Comparison of ENCODE assay signal across 24 cellular contexts in genomic region chr13:26509491-26509890, GRCh38. TPM values are rescaled to one million over a fixed set of nuclear protein-coding genes. Genes with fewer than 3 reads are reported as not detected.
"Had no signal": no experiment of that assay in that cellular context is flagged by ENCODE, and none has a peak within 500 bp of the region (broad histone marks: within the 10 kb centered on the region; RNA-seq: fewer than 3 reads in every experiment).

No MANE protein-coding gene starts in this region.

- H3K4me3 Mint-ChIP-seq: activated CD4-positive, alpha-beta memory T cell treated with anti-CD3 and anti-CD28 coated beads, Interleukin-2, amount 10 ng/mL, durations not matched to agents 7 days and 5 days; activated naive CD4-positive, alpha-beta T cell treated with anti-CD3 and anti-CD28 coated beads for 36 hours; activated naive CD8-positive, alpha-beta T cell treated with anti-CD3 and anti-CD28 coated beads, Interleukin-2, amount 10 ng/mL, durations not matched to agents 7 days and 5 days; activated T-cell treated with anti-CD3 and anti-CD28 coated beads, Interleukin-2, amount 50 U/mL, for 72 hours; natural killer cell; stimulated activated naive CD8-positive, alpha-beta T cell treated with anti-CD3 and anti-CD28 coated beads, Interleukin-15, amount 100 ng/mL, for 72 hours had no signal

- H3K4me3 ChIP-seq: coronary artery, esophagus squamous epithelium, heart right ventricle, lower lobe of right lung, pancreas, psoas muscle, right atrium auricular region, suprapubic skin, tibial nerve had no signal

- H3K36me3 Mint-ChIP-seq: activated naive CD8-positive, alpha-beta T cell treated with anti-CD3 and anti-CD28 coated beads, Interleukin-2, amount 10 ng/mL, durations not matched to agents 7 days and 5 days; natural killer cell had no signal

- FAIRE-seq: pancreas, urothelium cell line had no signal

- H3K4me1 ChIP-seq: esophagus squamous epithelium, heart right ventricle, lower lobe of right lung, pancreas, psoas muscle, right atrium auricular region, suprapubic skin, tibial nerve had no signal

- DNase-seq: activated CD4-positive, alpha-beta memory T cell treated with anti-CD3 and anti-CD28 coated beads, Interleukin-2, amount 10 ng/mL, durations not matched to agents 7 days and 5 days; activated CD4-positive, alpha-beta T cell treated with anti-CD3 and anti-CD28 coated beads for 48 hours; activated effector memory CD4-positive, alpha-beta T cell treated with Interleukin-2 at 50 U/mL for 16 hours; activated naive CD4-positive, alpha-beta T cell treated with anti-CD3 and anti-CD28 coated beads for 36 hours; activated naive CD8-positive, alpha-beta T cell treated with anti-CD3 and anti-CD28 coated beads, Interleukin-2, amount 10 ng/mL, durations not matched to agents 7 days and 5 days; activated T-cell treated with anti-CD3 and anti-CD28 coated beads, Interleukin-2, amount 50 U/mL, for 72 hours; cerebellar nuclear complex; esophagus squamous epithelium; islet precursor cell; lower lobe of right lung; midbrain; natural killer cell; stimulated activated CD4-positive, alpha-beta T cell treated with anti-CD3 and anti-CD28 coated beads, Interleukin-12 subunit alpha, Interleukin-12 subunit beta, amount 100 ng/mL, for 4 hours; stimulated activated CD4-positive, alpha-beta T cell treated with anti-CD3 and anti-CD28 coated beads, Interleukin-4, amount 100 ng/mL, for 4 hours; stimulated activated naive CD8-positive, alpha-beta T cell treated with anti-CD3 and anti-CD28 coated beads, Interleukin-15, amount 100 ng/mL, for 72 hours had no signal

- H3K27ac ChIP-seq: lower lobe of right lung, pancreas, psoas muscle, suprapubic skin had no signal

- H3K9me3 ChIP-seq: esophagus squamous epithelium, lower lobe of right lung, pancreas, suprapubic skin, tibial nerve had no signal

- H3K36me3 ChIP-seq: esophagus squamous epithelium, heart right ventricle, lower lobe of right lung, pancreas, right atrium auricular region, suprapubic skin, tibial nerve had no signal

- H3K27ac Mint-ChIP-seq: activated CD4-positive, alpha-beta memory T cell treated with anti-CD3 and anti-CD28 coated beads, Interleukin-2, amount 10 ng/mL, durations not matched to agents 7 days and 5 days; activated naive CD4-positive, alpha-beta T cell treated with anti-CD3 and anti-CD28 coated beads for 36 hours; activated naive CD8-positive, alpha-beta T cell treated with anti-CD3 and anti-CD28 coated beads, Interleukin-2, amount 10 ng/mL, durations not matched to agents 7 days and 5 days; activated T-cell treated with anti-CD3 and anti-CD28 coated beads, Interleukin-2, amount 50 U/mL, for 72 hours; natural killer cell; stimulated activated naive CD8-positive, alpha-beta T cell treated with anti-CD3 and anti-CD28 coated beads, Interleukin-15, amount 100 ng/mL, for 72 hours had no signal

- H3K9me3 Mint-ChIP-seq: natural killer cell had no signal

- H3K4me1 Mint-ChIP-seq: activated CD4-positive, alpha-beta memory T cell treated with anti-CD3 and anti-CD28 coated beads, Interleukin-2, amount 10 ng/mL, durations not matched to agents 7 days and 5 days; activated naive CD8-positive, alpha-beta T cell treated with anti-CD3 and anti-CD28 coated beads, Interleukin-2, amount 10 ng/mL, durations not matched to agents 7 days and 5 days; natural killer cell; stimulated activated naive CD8-positive, alpha-beta T cell treated with anti-CD3 and anti-CD28 coated beads, Interleukin-15, amount 100 ng/mL, for 72 hours had no signal

- H3K27me3 ChIP-seq: esophagus squamous epithelium, pancreas, right atrium auricular region, tibial nerve had no signal

- ATAC-seq: activated T-cell treated with anti-CD3 and anti-CD28 coated beads, Interleukin-2, amount 50 U/mL, for 72 hours; left colon; natural killer cell; stimulated activated naive CD8-positive, alpha-beta T cell treated with anti-CD3 and anti-CD28 coated beads, Interleukin-15, amount 100 ng/mL, for 72 hours had no signal

RNA-seq across cellular contexts. Expression of gene WASF3, which starts 48.0 kb away (rescaled TPM):
- total RNA-seq: activated CD4-positive, alpha-beta memory T cell treated with anti-CD3 and anti-CD28 coated beads, Interleukin-2, amount 10 ng/mL, durations not matched to agents 7 days and 5 days; activated naive CD4-positive, alpha-beta T cell treated with anti-CD3 and anti-CD28 coated beads for 36 hours; activated naive CD8-positive, alpha-beta T cell treated with anti-CD3 and anti-CD28 coated beads, Interleukin-2, amount 10 ng/mL, durations not matched to agents 7 days and 5 days had no signal
